ENCODE assay signal across 8 cellular contexts in genomic region chr1:32334864-32335618, GRCh38. TPM values are rescaled to one million over a fixed set of nuclear protein-coding genes. Genes with fewer than 3 reads are reported as not detected.
DNase-seq lines count a peak whose midpoint lies in the region; ATAC-seq, FAIRE-seq and TF ChIP-seq lines count a peak whose summit lies in the region.

No MANE protein-coding gene starts in this region.

- peak overlapping the region; percentile 29 to 48 for H3K4me3 ChIP-seq in CD4-positive, alpha-beta memory T cell (ENCODE audit: low read length in 2 of 2)
- H3K4me3 ChIP-seq in OCI-LY1 (ENCODE audit: low read depth, low read length, poor library complexity, severe bottlenecking) (peak overlapping the region; percentile 74), neutrophil (ENCODE audit: low read depth in 1 of 2, low read length in 1 of 2) (peak overlapping the region; percentile 60 to 72), upper lobe of left lung (peak overlapping the region; percentile 63 to 87 (median 79))

- peak overlapping the region; percentile 63 for H3K14ac ChIP-seq in H9 (ENCODE audit: insufficient read depth, low read length)

- H3K27ac ChIP-seq in CD4-positive, alpha-beta memory T cell (ENCODE audit: low read depth, low read length), result peak overlapping the region; percentile 45
- H3K27ac ChIP-seq in H9 (ENCODE audit: insufficient read length, low read depth, low read length) (no peak overlapping the region), OCI-LY1 (ENCODE audit: low read depth, low read length, poor library complexity, severe bottlenecking) (peak overlapping the region; percentile 77), neutrophil (peak overlapping the region; percentile 100), upper lobe of left lung (peak overlapping the region; percentile 60 to 89 (median 78))

- no peak overlapping the region for H2BK120ac ChIP-seq in H9 (ENCODE audit: low read depth, low read length, poor library complexity, severe bottlenecking)

- H2BK12ac ChIP-seq in H9 (ENCODE audit: insufficient read length, low read depth, low read length), result no peak overlapping the region

- H3K23me2 ChIP-seq in H9 (ENCODE audit: insufficient read length, low read depth, low read length, poor library complexity, severe bottlenecking), result peaks cover 11% of the 10 kb centered on the region

- peaks cover 15% of the 10 kb centered on the region for H3F3A ChIP-seq in OCI-LY1 (ENCODE audit: insufficient read depth, low read length)

- no peaks in the 10 kb centered on the region for H3K27me3 ChIP-seq in CD4-positive, alpha-beta memory T cell (ENCODE audit: insufficient read depth, low read length)
- H3K27me3 ChIP-seq in H9 (ENCODE audit: insufficient read depth, low read length) (peaks cover 2% of the 10 kb centered on the region; the same call in 1 of the 2 replicates), OCI-LY1 (ENCODE audit: insufficient read depth, low read length) (0 out of 2 replicates have a peak, but pooled peaks cover 8% of the 10 kb centered on the region), neutrophil (peaks cover 16% of the 10 kb centered on the region), upper lobe of left lung (no peaks in the 10 kb centered on the region)

- H3K27me3 Mint-ChIP-seq in CD4-positive, alpha-beta memory T cell, result no peaks in the 10 kb centered on the region
- peaks cover 36% of the 10 kb centered on the region for H3K27me3 Mint-ChIP-seq in H9 (ENCODE audit: low read depth)

- no peak for TF ChIP-seq POLR2A in upper lobe of left lung (IDR thresholded peaks at IDR 0.05)

- H3K4me1 Mint-ChIP-seq in CD4-positive, alpha-beta memory T cell, result peaks cover 26 to 44% (median 35%) of the 10 kb centered on the region in 4 donors
- H3K4me1 Mint-ChIP-seq in H9, result peaks cover 43 to 55% of the 10 kb centered on the region in 2 experiments

- H3T11ph ChIP-seq in H9 (ENCODE audit: low read length), result no peak overlapping the region

- no peaks in the 10 kb centered on the region for H3K79me1 ChIP-seq in H9 (ENCODE audit: insufficient read depth, low read depth, low read length, poor library complexity, severe bottlenecking)

- H3K4me2 ChIP-seq in H9 (ENCODE audit: insufficient read depth, insufficient read length, low read length) (peak overlapping the region; percentile 60), OCI-LY1 (ENCODE audit: low read length) (peak overlapping the region; percentile 96)

- POLR2A ChIA-PET in CD4-positive, alpha-beta memory T cell (lab: Charles Lee; ENCODE audit: partially characterized antibody), result interaction anchor here (0.6 to 8.5 kb wide), 36 partner anchors 12 to 227 kb away, joined by 3 to 173 read pairs (median 8); partner anchors contain the start of genes BSDC1, CCDC28B, HDAC1 and KPNA6

- peak overlapping the region; percentile 83 to 92 (median 87) for H3K4me3 Mint-ChIP-seq in CD4-positive, alpha-beta memory T cell
- peak overlapping the region; percentile 93 to 97 for H3K4me3 Mint-ChIP-seq in H9

- H3K9me2 ChIP-seq in OCI-LY1 (ENCODE audit: low read depth, low read length), result no peaks in the 10 kb centered on the region

- TF ChIP-seq CTCF in H9 (conservative IDR thresholded peaks at IDR 0.05) (peak; percentile 69), OCI-LY1 (IDR thresholded peaks at IDR 0.05; ENCODE audit: low read length) (peak; percentile 67), neutrophil (IDR thresholded peaks at IDR 0.05) (peak; percentile 88), upper lobe of left lung (IDR thresholded peaks at IDR 0.05) (peak; percentile 60 to 83 (median 74))

- H3K4ac ChIP-seq in H9 (ENCODE audit: low read depth, low read length), result no peak overlapping the region

- H2BK5ac ChIP-seq in H9 (ENCODE audit: insufficient read length, low read length), result no peak overlapping the region

- no peak overlapping the region for H2BK20ac ChIP-seq in H9 (ENCODE audit: low read depth, low read length, poor library complexity, severe bottlenecking)

- peak; percentile 41 to 57 for ATAC-seq in upper lobe of left lung (ENCODE audit: low FRiP score in 2 of 2)
- no peak for ATAC-seq in HG03108 (IDR thresholded peaks at IDR 0.05; ENCODE audit: unreplicated experiment)

- peak overlapping the region; percentile 31 to 95 (median 83) for H3K27ac Mint-ChIP-seq in CD4-positive, alpha-beta memory T cell
- H3K27ac Mint-ChIP-seq in H9, result peak overlapping the region; percentile 93 to 98 (median 97)

- peak overlapping the region; percentile 64 for H3K18ac ChIP-seq in H9 (ENCODE audit: insufficient read length, low read depth, low read length)

- no peaks in the 10 kb centered on the region for H3K9me3 ChIP-seq in CD4-positive, alpha-beta memory T cell (ENCODE audit: control insufficient read depth in 1 of 2, low read length in 2 of 2)
- no peaks in the 10 kb centered on the region for H3K9me3 ChIP-seq in H9 (ENCODE audit: control insufficient read depth, low read depth, low read length)
- H3K9me3 ChIP-seq in OCI-LY1 (ENCODE audit: low read length), result no peaks in the 10 kb centered on the region
- H3K9me3 ChIP-seq in neutrophil, result no peaks in the 10 kb centered on the region
- no peaks in the 10 kb centered on the region for H3K9me3 ChIP-seq in upper lobe of left lung

- no peak for TF ChIP-seq EP300 in upper lobe of left lung (IDR thresholded peaks at IDR 0.05)

- peaks cover 40% of the 10 kb centered on the region for H3K4me1 ChIP-seq in CD4-positive, alpha-beta memory T cell (ENCODE audit: insufficient read depth, low read length)
- H3K4me1 ChIP-seq in H9 (ENCODE audit: insufficient read depth, low read length) (peaks cover 3% of the 10 kb centered on the region; the same call in 1 of the 2 replicates), OCI-LY1 (ENCODE audit: insufficient read depth, low read length, severe bottlenecking) (peaks cover 44% of the 10 kb centered on the region), neutrophil (ENCODE audit: control insufficient read depth in 1 of 2, insufficient read depth in 1 of 2, low read depth in 1 of 2, low read length in 1 of 2) (peaks cover 47 to 48% of the 10 kb centered on the region in 2 experiments), upper lobe of left lung (peaks cover 41 to 64% (median 47%) of the 10 kb centered on the region in 4 donors)

- peaks cover 25% of the 10 kb centered on the region for H3K36me3 ChIP-seq in CD4-positive, alpha-beta memory T cell (ENCODE audit: insufficient read depth, low read length)
- H3K36me3 ChIP-seq in OCI-LY1 (ENCODE audit: insufficient read depth, low read length), result peaks cover 48% of the 10 kb centered on the region
- H3K36me3 ChIP-seq in neutrophil, result peaks cover 33% of the 10 kb centered on the region
- H3K36me3 ChIP-seq in upper lobe of left lung, result peaks cover 13 to 35% (median 23%) of the 10 kb centered on the region in 4 donors

- no peak overlapping the region for H2BK15ac ChIP-seq in H9 (ENCODE audit: low read depth, low read length)

- H3K9me3 Mint-ChIP-seq in CD4-positive, alpha-beta memory T cell, result peaks cover 0 to 3% (median 0%) of the 10 kb centered on the region in 8 donors
- no peaks in the 10 kb centered on the region; a peak in 1 of 5 replicates for H3K9me3 Mint-ChIP-seq in H9

- H4K5ac ChIP-seq in H9 (ENCODE audit: insufficient read length, low read depth, low read length), result no peak overlapping the region

- peaks cover 20 to 36% of the 10 kb centered on the region in 2 donors for H3K36me3 Mint-ChIP-seq in CD4-positive, alpha-beta memory T cell
- H3K36me3 Mint-ChIP-seq in H9 (ENCODE audit: insufficient read depth in 1 of 3, low read depth in 3 of 3), result peaks cover 28 to 51% (median 48%) of the 10 kb centered on the region in 3 experiments

- peak overlapping the region; percentile 72 for H3K9ac ChIP-seq in H9 (ENCODE audit: extremely low read depth, insufficient read length, low read length)
- peak overlapping the region; percentile 85 for H3K9ac ChIP-seq in OCI-LY1 (ENCODE audit: low read length)

- no peak for FAIRE-seq in frontal cortex (lab: Jason Lieb, UNC)

- DNase-seq in CD4-positive, alpha-beta memory T cell, result peak; percentile 67 to 71 (median 68)
- no peak for DNase-seq in H9
- DNase-seq in activated T-helper 1 cell treated with anti-CD3 and anti-CD28 coated beads, Interleukin-2, amount 50 U/mL, for 16 hours (ENCODE audit: low read depth in 1 of 2, low spot score in 1 of 2), result peak; percentile 40 to 56
- DNase-seq in frontal cortex (ENCODE audit: low spot score in 2 of 2), result peak; percentile 66
- DNase-seq in upper lobe of left lung, result peak; percentile 48 to 92

- no peak overlapping the region for H3K23ac ChIP-seq in H9 (ENCODE audit: insufficient read length, low read depth, low read length)

- H2AFZ ChIP-seq in H9 (ENCODE audit: low read length) (no peak overlapping the region), OCI-LY1 (ENCODE audit: low read length) (no peak overlapping the region)

- no CpG with 5 or more reads among the region's 56 CpGs for WGBS in H9 (ENCODE audit: extremely low coverage, insufficient read length, low lambda C conversion rate)
- 2 to 3% methylated on average over 7 to 24 of the region's 56 CpGs for WGBS in upper lobe of left lung, 2 donors

- CTCF ChIA-PET in CD4-positive, alpha-beta memory T cell (lab: Charles Lee; ENCODE audit: partially characterized antibody), result interaction anchor here (1.1 to 2.1 kb wide), 8 partner anchors 12 to 123 kb away, joined by 3 to 13 read pairs (median 7); no protein-coding TSS in a partner anchor

- H2AK5ac ChIP-seq in H9 (ENCODE audit: insufficient read length, low read length), result no peak overlapping the region

- H3K56ac ChIP-seq in H9 (ENCODE audit: insufficient read length, low read depth, low read length), result no peak overlapping the region

- H4K91ac ChIP-seq in H9 (ENCODE audit: insufficient read length, low read depth, low read length), result no peak overlapping the region

- H3K79me2 ChIP-seq in H9 (ENCODE audit: insufficient read depth, low read length) (peaks cover 6% of the 10 kb centered on the region; the same call in 1 of the 2 replicates), OCI-LY1 (ENCODE audit: insufficient read depth, low read length) (peaks cover 7% of the 10 kb centered on the region; the same call in 1 of the 2 replicates)

- H4K20me1 ChIP-seq in H9 (ENCODE audit: control insufficient read depth, insufficient read depth, insufficient read length) (no peaks in the 10 kb centered on the region), OCI-LY1 (ENCODE audit: insufficient read depth, low read length) (no peaks in the 10 kb centered on the region)

- intact Hi-C loops in CD4-positive, alpha-beta memory T cell (cut with micrococcal nuclease), result loop anchor here (1.0 to 2.0 kb wide), 6 partner anchors 14 to 120 kb away; partner anchors contain the start of gene HDAC1

- H4K8ac ChIP-seq in H9 (replicated peaks; ENCODE audit: insufficient read length, low read depth, low read length), result no peak overlapping the region

RNA-seq across cellular contexts. Expression of gene MARCKSL1, which starts 1.0 kb away (rescaled TPM):
- 10 to 100 TPM; 46.5 to 47.3 TPM for total RNA-seq in CD4-positive, alpha-beta memory T cell
- polyA plus RNA-seq in CD4-positive, alpha-beta memory T cell, result 10 to 100 TPM; 74.5 to 75.9 TPM
- total RNA-seq in H9 (2021), result 457 and 470 TPM in 2 replicates
- total RNA-seq in frontal cortex, result 373 TPM
- total RNA-seq in upper lobe of left lung, result 10 to 100 TPM in 2 of 6 donors, 1 to 10 TPM in 4; 1.0 to 56.9 (median 9.4) TPM

RNA-seq across cellular contexts. Expression of gene FAM229A, which starts 27.2 kb away (rescaled TPM):
- total RNA-seq in CD4-positive, alpha-beta memory T cell, result 10 to 100 TPM; 32.2 to 34.6 TPM
- polyA plus RNA-seq in CD4-positive, alpha-beta memory T cell, result under 1 TPM in 1 of 2 donors, not detected in 1; 0.39 TPM
- total RNA-seq in H9 (2021) (5.6 and 8.3 TPM in 2 replicates), frontal cortex (2.0 TPM), upper lobe of left lung (10 to 100 TPM in 3 of 6 donors, 1 to 10 TPM in 3; 4.3 to 43.0 (median 10.5) TPM)

RNA-seq across cellular contexts. Expression of gene TSSK3, which starts 27.3 kb away (rescaled TPM):
- 1 to 10 TPM; 3.5 to 4.3 TPM for total RNA-seq in CD4-positive, alpha-beta memory T cell
- polyA plus RNA-seq in CD4-positive, alpha-beta memory T cell, result under 1 TPM in 1 of 2 donors, not detected in 1; 0.73 TPM
- total RNA-seq in H9 (2021) (1.6 and 2.1 TPM in 2 replicates), frontal cortex (0.41 TPM), upper lobe of left lung (1 to 10 TPM in 4 of 6 donors, not detected in 2; 1.2 to 2.3 (median 1.8) TPM)

RNA-seq across cellular contexts. Expression of gene HDAC1, which starts 43.2 kb away (rescaled TPM):
- total RNA-seq in CD4-positive, alpha-beta memory T cell, result 100 to 1,000 TPM; 174 to 190 TPM
- 100 to 1,000 TPM; 169 to 185 TPM for polyA plus RNA-seq in CD4-positive, alpha-beta memory T cell
- total RNA-seq in H9 (2021), result 162 and 174 TPM in 2 replicates
- 19.6 TPM for total RNA-seq in frontal cortex
- 10 to 100 TPM; 36.8 to 78.0 (median 48.8) TPM for total RNA-seq in upper lobe of left lung

RNA-seq across cellular contexts. Expression of gene BSDC1, which starts 59.2 kb away (rescaled TPM):
- total RNA-seq in CD4-positive, alpha-beta memory T cell, result 100 to 1,000 TPM; 106 to 112 TPM
- polyA plus RNA-seq in CD4-positive, alpha-beta memory T cell, result 10 to 100 TPM; 29.7 to 46.3 TPM
- total RNA-seq in H9 (2021) (50.7 and 52.6 TPM in 2 replicates), frontal cortex (65.2 TPM), upper lobe of left lung (100 to 1,000 TPM in 1 of 6 donors, 10 to 100 TPM in 5; 60.8 to 116 (median 68.9) TPM)
